ENCODE assay signal across 10 cellular contexts in the genomic region with DNA sequence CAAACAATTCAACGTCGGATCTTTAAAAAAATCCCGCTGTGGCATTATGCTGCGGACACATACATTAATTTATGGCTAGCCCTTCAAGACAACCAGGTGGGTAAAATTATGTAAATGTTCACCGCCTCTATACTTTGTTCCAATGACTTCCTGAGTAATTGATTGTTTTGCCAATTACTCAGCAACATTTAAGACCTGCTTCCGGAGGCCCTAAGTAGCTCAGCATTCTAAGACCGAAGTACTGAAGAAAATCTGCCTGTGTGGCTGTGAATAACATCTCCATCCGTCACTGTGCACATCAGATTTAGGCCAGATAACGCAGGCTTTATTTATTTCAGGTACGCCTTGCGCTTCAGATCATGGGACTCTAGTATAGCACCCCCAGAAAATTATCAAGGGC. TPM values are rescaled to one million over a fixed set of nuclear protein-coding genes. Genes with fewer than 3 reads are reported as not detected.
DNase-seq lines count a peak whose midpoint lies in the region; ATAC-seq and TF ChIP-seq lines count a peak whose summit lies in the region.
"Had no signal": no experiment of that assay in that cellular context is flagged by ENCODE, and none has a peak within 500 bp of the region (broad histone marks: within the 10 kb centered on the region; RNA-seq: fewer than 3 reads in every experiment).

No MANE protein-coding gene starts in this region.

- intact Hi-C loops in CD4-positive, alpha-beta T cell (cut with DNase I, micrococcal nuclease): loop anchor here (1.0 to 5.0 kb wide), 5 partner anchors 8 to 305 kb away; partner anchors contain the start of genes KIF22 (in 1 of the 2) and MAZ (in 1 of the 2)
- intact Hi-C loops in Calu3 (cut with micrococcal nuclease; ENCODE audit: unreplicated experiment): loop anchor here (5.0 to 10.0 kb wide), 2 partner anchors 112 to 320 kb away; partner anchors contain the start of genes C16orf92, PAGR1 and PRRT2

- POLR2A ChIA-PET in CD4-positive, alpha-beta T cell (lab: Charles Lee): interaction anchor here (0.6 to 5.0 kb wide), 34 partner anchors 9 to 932 kb away, joined by 3 to 102 read pairs (median 6); partner anchors contain the start of genes ALDOA, C16orf54, CDIPT and HIRIP3
- POLR2A ChIA-PET in activated naive CD8-positive, alpha-beta T cell treated with anti-CD3 and anti-CD28 coated beads, Interleukin-2, amount 10 ng/mL, durations not matched to agents 7 days and 5 days (lab: Charles Lee): interaction anchor here (0.7 to 3.5 kb wide), 12 partner anchors 8 to 118 kb away, joined by 3 to 33 read pairs (median 4); partner anchors contain the start of genes C16orf54, KIF22, MAZ and MVP

- H3K36me3 Mint-ChIP-seq in CD4-positive, alpha-beta T cell (ENCODE audit: low read depth): no peaks in the 10 kb centered on the region
- H3K36me3 Mint-ChIP-seq in activated naive CD8-positive, alpha-beta T cell treated with anti-CD3 and anti-CD28 coated beads, Interleukin-2, amount 10 ng/mL, durations not matched to agents 7 days and 5 days: no peaks in the 10 kb centered on the region
- no peaks in the 10 kb centered on the region for H3K36me3 Mint-ChIP-seq in Calu3 (ENCODE audit: insufficient read depth, unreplicated experiment)

- no peak for TF ChIP-seq CTCF in CD4-positive, alpha-beta T cell (IDR thresholded peaks at IDR 0.05)
- TF ChIP-seq CTCF in Calu3 (IDR thresholded peaks at IDR 0.05; ENCODE audit: unreplicated experiment): no peak
- no peak for TF ChIP-seq CTCF in foreskin keratinocyte (conservative IDR thresholded peaks at IDR 0.05)

- no TSS peak for BruUV-seq in Calu3 (replicated peaks; lab: Mats Ljungman, UMichigan)

- no peaks in the 10 kb centered on the region for H3K27me3 Mint-ChIP-seq in CD4-positive, alpha-beta T cell
- H3K27me3 Mint-ChIP-seq in activated naive CD8-positive, alpha-beta T cell treated with anti-CD3 and anti-CD28 coated beads, Interleukin-2, amount 10 ng/mL, durations not matched to agents 7 days and 5 days: no peaks in the 10 kb centered on the region
- peaks cover 25% of the 10 kb centered on the region for H3K27me3 Mint-ChIP-seq in Calu3 (ENCODE audit: unreplicated experiment)

- DNase-seq in CD4-positive, alpha-beta T cell: peak in 4 of 10 experiments; percentile 19 to 45 (median 30)
- DNase-seq in activated naive CD8-positive, alpha-beta T cell treated with anti-CD3 and anti-CD28 coated beads, Interleukin-2, amount 10 ng/mL, durations not matched to agents 7 days and 5 days: no peak
- DNase-seq in Calu3 (no peak), anterior cingulate cortex (lab: John Stamatoyannopoulos, UW) (no peak), RKO (ENCODE audit: low spot score) (no peak), foreskin keratinocyte (no peak)
- DNase-seq: NCI-H510A had no signal

- peak overlapping the region; percentile 94 for H3K27ac Mint-ChIP-seq in CD4-positive, alpha-beta T cell
- peak overlapping the region; percentile 91 for H3K27ac Mint-ChIP-seq in activated naive CD8-positive, alpha-beta T cell treated with anti-CD3 and anti-CD28 coated beads, Interleukin-2, amount 10 ng/mL, durations not matched to agents 7 days and 5 days
- H3K27ac Mint-ChIP-seq in Calu3 (ENCODE audit: unreplicated experiment): no peak overlapping the region

- no peaks in the 10 kb centered on the region for H3K9me3 ChIP-seq in CD4-positive, alpha-beta T cell (ENCODE audit: control insufficient read depth, low read length)

- peak overlapping the region; percentile 85 for H3K27ac ChIP-seq in CD4-positive, alpha-beta T cell (ENCODE audit: low read depth, low read length)
- no peak overlapping the region for H3K27ac ChIP-seq in foreskin keratinocyte

- CTCF ChIA-PET in CD4-positive, alpha-beta T cell (lab: Charles Lee): interaction anchor here (1.4 to 5.3 kb wide), 8 partner anchors 8 to 147 kb away, joined by 3 to 60 read pairs (median 32); partner anchors contain the start of genes KIF22 and PAGR1
- CTCF ChIA-PET in Calu3 (lab: Charles Lee): interaction anchor here (3.1 kb wide), 1 partner anchor 27 kb away, joined by 16 read pairs; no protein-coding TSS in a partner anchor

- peak; percentile 14 for TF ChIP-seq POLR2A in GM19099 (IDR thresholded peaks at IDR 0.05; ENCODE audit: extremely low read depth, insufficient read length, low read depth)

- H3K4me1 Mint-ChIP-seq in CD4-positive, alpha-beta T cell (ENCODE audit: low read depth): peaks cover 40% of the 10 kb centered on the region
- H3K4me1 Mint-ChIP-seq in activated naive CD8-positive, alpha-beta T cell treated with anti-CD3 and anti-CD28 coated beads, Interleukin-2, amount 10 ng/mL, durations not matched to agents 7 days and 5 days: peaks cover 29% of the 10 kb centered on the region
- H3K4me1 Mint-ChIP-seq in Calu3 (ENCODE audit: low read depth, unreplicated experiment): peaks cover 16% of the 10 kb centered on the region

- no peaks in the 10 kb centered on the region for H3K4me1 ChIP-seq in foreskin keratinocyte

- no peaks in the 10 kb centered on the region for H3K9me3 Mint-ChIP-seq in CD4-positive, alpha-beta T cell
- no peaks in the 10 kb centered on the region for H3K9me3 Mint-ChIP-seq in activated naive CD8-positive, alpha-beta T cell treated with anti-CD3 and anti-CD28 coated beads, Interleukin-2, amount 10 ng/mL, durations not matched to agents 7 days and 5 days
- H3K9me3 Mint-ChIP-seq in Calu3 (ENCODE audit: low read depth, unreplicated experiment): no peaks in the 10 kb centered on the region

- ATAC-seq in CD4-positive, alpha-beta T cell (ENCODE audit: poor library complexity): peak; percentile 73
- peak; percentile 24 for ATAC-seq in HG03558 (IDR thresholded peaks at IDR 0.05; ENCODE audit: extremely low read depth, unreplicated experiment)
- ATAC-seq in activated naive CD8-positive, alpha-beta T cell treated with anti-CD3 and anti-CD28 coated beads, Interleukin-2, amount 10 ng/mL, durations not matched to agents 7 days and 5 days (ENCODE audit: low read depth): peak; percentile 43
- ATAC-seq in foreskin keratinocyte: no peak

- H3K4me3 Mint-ChIP-seq in CD4-positive, alpha-beta T cell: peak overlapping the region; percentile 80
- peak overlapping the region; percentile 78 for H3K4me3 Mint-ChIP-seq in activated naive CD8-positive, alpha-beta T cell treated with anti-CD3 and anti-CD28 coated beads, Interleukin-2, amount 10 ng/mL, durations not matched to agents 7 days and 5 days
- no peak overlapping the region for H3K4me3 Mint-ChIP-seq in Calu3 (ENCODE audit: low read depth, unreplicated experiment)

- H3K27me3 ChIP-seq in CD4-positive, alpha-beta T cell (ENCODE audit: control insufficient read depth, insufficient read depth, low read length): no peaks in the 10 kb centered on the region
- no peaks in the 10 kb centered on the region for H3K27me3 ChIP-seq in foreskin keratinocyte

RNA-seq across cellular contexts. Expression of gene QPRT, which starts 23.3 kb away (rescaled TPM):
- total RNA-seq in CD4-positive, alpha-beta T cell: under 1 TPM; 0.19 to 0.45 TPM
- 10 to 100 TPM in 1 of 2 experiments, 1 to 10 TPM in 1; 7.4 to 10.0 TPM for total RNA-seq in activated naive CD8-positive, alpha-beta T cell treated with anti-CD3 and anti-CD28 coated beads, Interleukin-2, amount 10 ng/mL, durations not matched to agents 7 days and 5 days
- total RNA-seq in Calu3 (2022): 4.6 and 7.5 TPM in 2 replicates
- total RNA-seq in foreskin keratinocyte: 80.5 and 91.7 TPM in 2 replicates
- polyA plus RNA-seq in foreskin keratinocyte: 111 and 129 TPM in 2 replicates

RNA-seq across cellular contexts. Expression of gene SPN, which starts 39.3 kb away (rescaled TPM):
- 10 to 100 TPM; 45.7 to 48.3 TPM for total RNA-seq in CD4-positive, alpha-beta T cell
- 100 to 1,000 TPM; 255 to 263 TPM for total RNA-seq in activated naive CD8-positive, alpha-beta T cell treated with anti-CD3 and anti-CD28 coated beads, Interleukin-2, amount 10 ng/mL, durations not matched to agents 7 days and 5 days
- total RNA-seq in Calu3 (2022): not detected in 2 replicates
- total RNA-seq in foreskin keratinocyte: not detected in 2 replicates
- not detected in 2 replicates for polyA plus RNA-seq in foreskin keratinocyte

RNA-seq across cellular contexts. Expression of gene C16orf54, which starts 43.5 kb away (rescaled TPM):
- total RNA-seq in CD4-positive, alpha-beta T cell: 100 to 1,000 TPM; 250 to 261 TPM
- total RNA-seq in activated naive CD8-positive, alpha-beta T cell treated with anti-CD3 and anti-CD28 coated beads, Interleukin-2, amount 10 ng/mL, durations not matched to agents 7 days and 5 days: 10 to 100 TPM; 84.2 to 88.0 TPM
- total RNA-seq in Calu3 (2022) (not detected in 2 replicates), foreskin keratinocyte (not detected in 2 replicates)
- polyA plus RNA-seq in foreskin keratinocyte: not detected in 2 replicates
- polyA plus RNA-seq: neural cell had no signal

Comparison
In these comparisons a context has a peak if more than half of its experiments do, and no peak if none do; other contexts are left out.
1. RNA of gene SPN, which starts 39.3 kb away (total RNA-seq): 255 to 263 TPM in activated naive CD8-positive, alpha-beta T cell treated with anti-CD3 and anti-CD28 coated beads, Interleukin-2, amount 10 ng/mL, durations not matched to agents 7 days and 5 days and 45.7 to 48.3 TPM in CD4-positive, alpha-beta T cell; not detected in Calu3 and not detected in foreskin keratinocyte; every median in the first group is over 10 times any median in the second.
2. RNA of gene C16orf54, which starts 43.5 kb away (total RNA-seq): 250 to 261 TPM in CD4-positive, alpha-beta T cell and 84.2 to 88.0 TPM in activated naive CD8-positive, alpha-beta T cell treated with anti-CD3 and anti-CD28 coated beads, Interleukin-2, amount 10 ng/mL, durations not matched to agents 7 days and 5 days; not detected in Calu3 and not detected in foreskin keratinocyte; every median in the first group is over 10 times any median in the second.